In the genomic region with DNA sequence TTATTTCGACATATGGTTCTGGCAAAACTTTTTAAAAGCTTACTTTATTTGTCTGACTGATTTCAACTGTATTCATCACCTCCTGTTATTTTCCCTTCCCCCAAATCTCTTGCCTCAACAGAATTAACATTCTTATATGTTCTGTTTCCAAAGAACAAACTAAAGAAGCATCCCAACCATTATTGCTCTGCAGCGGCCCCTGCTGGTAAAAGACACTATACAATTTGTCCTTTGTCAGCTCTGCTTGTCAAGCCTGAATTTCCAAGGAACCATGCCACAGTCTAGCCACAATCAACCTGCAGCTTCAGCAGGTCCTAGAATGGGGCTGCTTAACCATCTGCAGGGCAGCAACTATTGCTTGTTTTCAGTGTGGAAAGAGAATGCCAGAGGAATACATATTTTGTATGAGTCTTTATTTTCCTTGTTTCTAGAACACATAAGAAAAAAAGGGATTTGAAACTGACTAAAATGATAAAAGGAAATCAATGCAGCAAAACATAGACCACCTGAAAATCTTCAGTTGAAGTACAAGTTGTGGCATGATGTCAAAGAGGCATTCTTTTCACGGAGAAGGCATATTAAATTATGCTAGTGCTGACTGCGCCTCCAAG, we compare ENCODE assay signal across 1 cellular context.
TF ChIP-seq lines count a peak whose summit lies in the region.

No MANE protein-coding gene starts in this region.

TF ChIP-seq in GM23338, 12 proteins besides CTCF, POLR2A, EP300 and RAD21 (continued from another document):
- TF ChIP-seq REST (IDR thresholded peaks at IDR 0.05; ENCODE audit: unreplicated experiment) (no peak), JUNB (IDR thresholded peaks at IDR 0.05; ENCODE audit: unreplicated experiment) (no peak), ETS1 (IDR thresholded peaks at IDR 0.05) (no peak), ZNF462 (CRISPR knock-in tag; IDR thresholded peaks at IDR 0.05) (no peak), ZNF331 (CRISPR knock-in tag; IDR thresholded peaks at IDR 0.05; ENCODE audit: low read depth) (no peak), EZH2 (IDR thresholded peaks at IDR 0.05; ENCODE audit: low read depth, unreplicated experiment) (no peak), STAT1 (IDR thresholded peaks at IDR 0.05; ENCODE audit: unreplicated experiment) (no peak), ZNF114 (CRISPR knock-in tag; IDR thresholded peaks at IDR 0.05) (no peak), NANOG (IDR thresholded peaks at IDR 0.05; ENCODE audit: borderline replicate concordance) (no peak)
TF ChIP-seq in GM23338: peak in this region for 0.
